In genomic region chr14:61031026-61031425, GRCh38 we compare ENCODE assay signal across 19 cellular contexts. TPM values are rescaled to one million over a fixed set of nuclear protein-coding genes. Genes with fewer than 3 reads are reported as not detected.
DNase-seq lines count a peak whose midpoint lies in the region; ATAC-seq, FAIRE-seq and TF ChIP-seq lines count a peak whose summit lies in the region.
"Had no signal": no experiment of that assay in that cellular context is flagged by ENCODE, and none has a peak within 500 bp of the region (broad histone marks: within the 10 kb centered on the region; RNA-seq: fewer than 3 reads in every experiment).

No MANE protein-coding gene starts in this region.

- H3K4me3 ChIP-seq in OCI-LY7 (ENCODE audit: low read depth, low read length, poor library complexity, severe bottlenecking) (no peak overlapping the region), GM12878 (no peak overlapping the region), body of pancreas (no peak overlapping the region)
- no peak overlapping the region for H3K4me3 ChIP-seq in CD4-positive, alpha-beta memory T cell (ENCODE audit: low read length in 2 of 2)

- H3K79me2 ChIP-seq in OCI-LY7 (ENCODE audit: insufficient read depth, low read depth, low read length) (no peaks in the 10 kb centered on the region), GM12878 (ENCODE audit: control insufficient read depth, insufficient read depth, low read length) (no peaks in the 10 kb centered on the region)

- no TSS peak for BruUV-seq in OCI-LY7 (replicated peaks; lab: Mats Ljungman, UMichigan)
- no TSS peak for BruUV-seq in GM12878 (replicated peaks; lab: Mats Ljungman, UMichigan)

- SMC1A ChIA-PET in GM12878 (lab: Charles Lee; ENCODE audit: uncharacterized antibody, unreplicated experiment): no interaction called here

- peaks cover 0 to 15% of the 10 kb centered on the region in 2 donors for H3K36me3 Mint-ChIP-seq in CD4-positive, alpha-beta memory T cell
- H3K36me3 Mint-ChIP-seq: IgD-negative memory B cell had no signal

- TF ChIP-seq RAD21 in GM12878 (IDR thresholded peaks at IDR 0.05; ENCODE audit: insufficient read depth, low read depth, low read length): no peak

- ATAC-seq in GM12878: no peak
- no peak for ATAC-seq in HG03432 (IDR thresholded peaks at IDR 0.05; ENCODE audit: unreplicated experiment)
- no peak for ATAC-seq in body of pancreas
- ATAC-seq: HepG2 had no signal

- CTCF ChIA-PET in OCI-LY7 (lab: Charles Lee; ENCODE audit: unreplicated experiment) (no interaction called here), GM12878 (lab: Yijun Ruan, JAX) (interaction anchor here (0.6 to 1.5 kb wide), 3 partner anchors 13 to 406 kb away, joined by 3 to 4 read pairs (median 3); no protein-coding TSS in a partner anchor)
- CTCF ChIA-PET in CD4-positive, alpha-beta memory T cell (lab: Charles Lee; ENCODE audit: partially characterized antibody): interaction anchor here (2.9 kb wide), 1 partner anchor 406 kb away, joined by 16 read pairs; no protein-coding TSS in a partner anchor

- no peaks in the 10 kb centered on the region for H3K9me3 Mint-ChIP-seq in CD4-positive, alpha-beta memory T cell
- H3K9me3 Mint-ChIP-seq: CD4-positive, CD25-positive, alpha-beta regulatory T cell; H9; IgD-negative memory B cell had no signal

- no peak for FAIRE-seq in GM12878 (lab: Jason Lieb, UNC)
- FAIRE-seq: D721Med, H1, HepG2 had no signal

- intact Hi-C loops in OCI-LY7 (cut with micrococcal nuclease; ENCODE audit: unreplicated experiment) (no loop called here), GM12878 (cut with micrococcal nuclease; ENCODE audit: unreplicated experiment) (no loop called here), body of pancreas (cut with DNase I) (no loop called here)
- intact Hi-C loops in CD4-positive, alpha-beta memory T cell (cut with micrococcal nuclease): no loop called here

- no peak for TF ChIP-seq EP300 in GM12878 (IDR thresholded peaks at IDR 0.05; ENCODE audit: borderline replicate concordance in 1 of 2, control insufficient read depth in 1 of 2, low read depth in 2 of 2, low read length in 2 of 2)

- peaks cover 0 to 5% (median 4%) of the 10 kb centered on the region in 4 donors for H3K4me1 Mint-ChIP-seq in CD4-positive, alpha-beta memory T cell
- H3K4me1 Mint-ChIP-seq: H9 had no signal

- no peak overlapping the region for H3K27ac Mint-ChIP-seq in CD4-positive, alpha-beta memory T cell
- H3K27ac Mint-ChIP-seq: B cell, H9 had no signal

- H3K4me3 Mint-ChIP-seq in CD4-positive, alpha-beta memory T cell: no peak overlapping the region
- H3K4me3 Mint-ChIP-seq: B cell; CD4-positive, CD25-positive, alpha-beta regulatory T cell; H9; IgD-negative memory B cell had no signal

- RAD21 ChIA-PET in GM12878 (lab: Charles Lee; ENCODE audit: unreplicated experiment): no interaction called here

- no peaks in the 10 kb centered on the region for H3K27me3 Mint-ChIP-seq in CD4-positive, alpha-beta memory T cell
- H3K27me3 Mint-ChIP-seq: B cell; CD4-positive, CD25-positive, alpha-beta regulatory T cell; IgD-negative memory B cell had no signal

- H3K27ac ChIP-seq in OCI-LY7 (ENCODE audit: low read depth, low read length, poor library complexity, severe bottlenecking): no peak overlapping the region
- no peak overlapping the region for H3K27ac ChIP-seq in GM12878 (ENCODE audit: control insufficient read depth, insufficient read depth)
- H3K27ac ChIP-seq in body of pancreas: no peak overlapping the region
- no peak overlapping the region for H3K27ac ChIP-seq in CD4-positive, alpha-beta memory T cell (ENCODE audit: low read depth, low read length)

- H2AFZ ChIP-seq in OCI-LY7 (ENCODE audit: low read length) (peak overlapping the region; percentile 27; the same call in 1 of the 2 replicates), GM12878 (ENCODE audit: control insufficient read depth, low read depth, low read length) (no peak overlapping the region)

- H3K4me1 ChIP-seq in OCI-LY7 (ENCODE audit: insufficient read depth, low read length, poor library complexity, severe bottlenecking) (peaks cover 55% of the 10 kb centered on the region), GM12878 (ENCODE audit: control insufficient read depth, insufficient read depth, low read length) (peaks cover 6% of the 10 kb centered on the region), body of pancreas (no peaks in the 10 kb centered on the region)
- no peaks in the 10 kb centered on the region for H3K4me1 ChIP-seq in CD4-positive, alpha-beta memory T cell (ENCODE audit: insufficient read depth, low read length)
- H3K4me1 ChIP-seq: Caco-2 had no signal

- POLR2A ChIA-PET in OCI-LY7 (lab: Charles Lee): interaction anchor here (0.6 to 1.4 kb wide), 4 partner anchors 13 to 351 kb away, joined by 4 to 5 read pairs (median 4); no protein-coding TSS in a partner anchor
- POLR2A ChIA-PET in GM12878 (lab: Charles Lee): no interaction called here
- POLR2A ChIA-PET in CD4-positive, alpha-beta memory T cell (lab: Charles Lee; ENCODE audit: partially characterized antibody): no interaction called here

- H4K20me1 ChIP-seq in OCI-LY7 (ENCODE audit: insufficient read depth, low read length) (no peaks in the 10 kb centered on the region), GM12878 (ENCODE audit: control insufficient read depth, insufficient read depth) (no peaks in the 10 kb centered on the region)

- TF ChIP-seq POLR2A in GM12878 (IDR thresholded peaks at IDR 0.05; ENCODE audit: low read depth, low read length) (no peak), body of pancreas (IDR thresholded peaks at IDR 0.05) (no peak)

- no peak overlapping the region for H3K9ac ChIP-seq in GM12878 (ENCODE audit: control insufficient read depth, insufficient read depth, low read length)

- H3K9me3 ChIP-seq in OCI-LY7 (ENCODE audit: low read length) (no peaks in the 10 kb centered on the region; the same call in 1 of the 2 replicates), GM12878 (replicated peaks; ENCODE audit: control insufficient read depth, insufficient read depth, low read length) (no peaks in the 10 kb centered on the region), body of pancreas (no peaks in the 10 kb centered on the region)
- no peaks in the 10 kb centered on the region for H3K9me3 ChIP-seq in CD4-positive, alpha-beta memory T cell (ENCODE audit: control insufficient read depth in 1 of 2, low read length in 2 of 2)
- H3K9me3 ChIP-seq: Caco-2 had no signal

- in situ Hi-C loops in GM12878 (cut with MboI): no loop called here

- peak; percentile 48 for DNase-seq in NOMO-1 treated with DMSO at 0.1 percent for 48 hours (lab: John Stamatoyannopoulos, UW; ENCODE audit: unreplicated experiment)
- DNase-seq in NOMO-1 treated with dmso at 0.1 percent for 144 hours (lab: John Stamatoyannopoulos, UW; ENCODE audit: unreplicated experiment): no peak
- DNase-seq in OCI-LY7 (ENCODE audit: low spot score): no peak
- no peak for DNase-seq in GM12878 (ENCODE audit: low read depth, low spot score)
- DNase-seq in renal cortical epithelial cell (ENCODE audit: low read depth): peak; percentile 31
- DNase-seq in body of pancreas: no peak
- DNase-seq in CD4-positive, alpha-beta memory T cell: no peak
- DNase-seq: 8988T; C1 segment of cervical spinal cord; Caco-2; CD4-positive, CD25-positive, alpha-beta regulatory T cell; GDM1; H9 had no signal

- H3K36me3 ChIP-seq in OCI-LY7 (ENCODE audit: insufficient read depth, low read length) (no peaks in the 10 kb centered on the region), GM12878 (ENCODE audit: control insufficient read depth in 2 of 2, insufficient read depth in 2 of 2, low read length in 1 of 2) (no peaks in the 10 kb centered on the region), body of pancreas (replicated peaks in 1 of 2; ENCODE audit: insufficient read depth in 1 of 2, low read depth in 2 of 2) (no peaks in the 10 kb centered on the region)
- H3K36me3 ChIP-seq in CD4-positive, alpha-beta memory T cell (ENCODE audit: insufficient read depth, low read length): no peaks in the 10 kb centered on the region

- peak overlapping the region; percentile 40 for H3K4me2 ChIP-seq in OCI-LY7 (ENCODE audit: low read length)
- no peak overlapping the region for H3K4me2 ChIP-seq in GM12878 (ENCODE audit: control insufficient read depth, insufficient read depth)

- TF ChIP-seq CTCF in OCI-LY7 (conservative IDR thresholded peaks at IDR 0.05; ENCODE audit: low read length) (no peak), GM12878 (IDR thresholded peaks at IDR 0.05 in 2 of 3, conservative IDR thresholded peaks at IDR 0.05 in 1 of 3; ENCODE audit: control insufficient read depth in 2 of 3, extremely low read depth in 1 of 3, insufficient read depth in 1 of 3, low read depth in 3 of 3, low read length in 3 of 3) (no peak), body of pancreas (IDR thresholded peaks at IDR 0.05) (no peak)

- H3K27me3 ChIP-seq in GM12878 (replicated peaks in 1 of 2; ENCODE audit: control insufficient read depth in 2 of 2, insufficient read depth in 2 of 2, low read length in 1 of 2) (no peaks in the 10 kb centered on the region), body of pancreas (no peaks in the 10 kb centered on the region)
- H3K27me3 ChIP-seq in CD4-positive, alpha-beta memory T cell (ENCODE audit: insufficient read depth, low read length): no peaks in the 10 kb centered on the region

- no peaks in the 10 kb centered on the region; the same call in 1 of the 2 replicates for H3K9me2 ChIP-seq in OCI-LY7 (ENCODE audit: insufficient read depth, low read length)

RNA-seq across cellular contexts. Expression of gene SLC38A6, which starts 50.0 kb away (rescaled TPM):
- 12.9 and 16.8 TPM in 2 replicates for total RNA-seq in OCI-LY7 (2014; rRNA removed; shearing (Covaris generic))
- total RNA-seq in OCI-LY7 (2022) (11.0 and 15.8 TPM in 2 replicates), GM12878 (2014; rRNA removed) (4.3 and 5.1 TPM in 2 replicates), GM12878 (2014; rRNA removed; fragmentation: Illumina TruSeq; extraction: Trizol) (5.0 and 5.5 TPM in 2 replicates), GM12878 (2021) (3.6 and 4.5 TPM in 2 replicates), renal cortical epithelial cell (25.9 and 34.7 TPM in 2 replicates), body of pancreas (1 to 10 TPM; 5.9 to 9.3 TPM)
- total RNA-seq in GM12878 (2013; cell fraction: nucleolus; rRNA removed): 72.2 and 76.0 TPM in 2 replicates
- polyA plus RNA-seq in GM12878 (2011; ENCODE audit: low read depth): 1.6 TPM
- polyA plus RNA-seq in GM12878 (2011; rRNA removed) (7.0 and 12.4 TPM in 2 replicates), GM12878 (2014; fragmentation: Illumina TruSeq; extraction: Trizol) (2.6 and 4.5 TPM in 2 replicates), GM12878 (2014; fragmentation: Nextera tagmentation; extraction: Ambion mirVana) (1 to 10 TPM; 2.9 TPM), GM12878 (2014; rRNA removed) (2.0 and 4.2 TPM in 2 replicates), GM12878 (2016; fragmentation: Nextera tagmentation; extraction: Ambion mirVana) (1 to 10 TPM; 3.7 to 4.9 TPM)
- polyA plus RNA-seq in GM12878 (2011; cell fraction: cytosol; rRNA removed): 2.1 and 2.4 TPM in 2 replicates
- 9.0 and 11.6 TPM in 2 replicates for polyA plus RNA-seq in GM12878 (2011; cell fraction: nucleus; rRNA removed)
- 2.7 and 2.8 TPM in 2 replicates for polyA plus RNA-seq in GM12878 (2012)
- polyA minus RNA-seq in GM12878 (2011; rRNA and poly(A)+ RNA removed): 6.4 and 7.9 TPM in 2 replicates
- 1.9 TPM in 1 of 2 replicates, not detected in the other for polyA minus RNA-seq in GM12878 (2011; cell fraction: cytosol; rRNA and poly(A)+ RNA removed)
- polyA minus RNA-seq in GM12878 (2011; cell fraction: nucleus; rRNA and poly(A)+ RNA removed): 15.6 and 24.6 TPM in 2 replicates
- total RNA-seq in CD4-positive, alpha-beta memory T cell: 10 to 100 TPM; 19.9 to 21.3 TPM
- polyA plus RNA-seq in CD4-positive, alpha-beta memory T cell: 1 to 10 TPM; 8.5 to 8.7 TPM

RNA-seq across cellular contexts. Expression of gene TRMT5, which starts 50.1 kb away (rescaled TPM):
- 7.0 and 17.6 TPM in 2 replicates for total RNA-seq in OCI-LY7 (2014; rRNA removed; shearing (Covaris generic))
- total RNA-seq in OCI-LY7 (2022): 12.8 and 14.5 TPM in 2 replicates
- 19.3 and 21.6 TPM in 2 replicates for total RNA-seq in GM12878 (2013; cell fraction: nucleolus; rRNA removed)
- 6.9 and 7.0 TPM in 2 replicates for total RNA-seq in GM12878 (2014; rRNA removed)
- 8.9 and 9.9 TPM in 2 replicates for total RNA-seq in GM12878 (2014; rRNA removed; fragmentation: Illumina TruSeq; extraction: Trizol)
- 12.7 and 13.6 TPM in 2 replicates for total RNA-seq in GM12878 (2021)
- 3.3 TPM for polyA plus RNA-seq in GM12878 (2011; ENCODE audit: low read depth)
- 7.7 and 9.8 TPM in 2 replicates for polyA plus RNA-seq in GM12878 (2011; rRNA removed)
- 2.9 and 3.2 TPM in 2 replicates for polyA plus RNA-seq in GM12878 (2011; cell fraction: cytosol; rRNA removed)
- polyA plus RNA-seq in GM12878 (2011; cell fraction: nucleus; rRNA removed): 5.7 and 6.3 TPM in 2 replicates
- polyA plus RNA-seq in GM12878 (2012): 5.5 and 5.8 TPM in 2 replicates
- 11.9 and 13.9 TPM in 2 replicates for polyA plus RNA-seq in GM12878 (2014; fragmentation: Illumina TruSeq; extraction: Trizol)
- polyA plus RNA-seq in GM12878 (2014; fragmentation: Nextera tagmentation; extraction: Ambion mirVana): 10 to 100 TPM in 1 of 2 experiments, 1 to 10 TPM in 1; 6.6 to 13.1 TPM
- polyA plus RNA-seq in GM12878 (2014; rRNA removed): 7.7 TPM in 2 replicates
- 10 to 100 TPM in 1 of 2 experiments, 1 to 10 TPM in 1; 9.8 to 10.3 TPM for polyA plus RNA-seq in GM12878 (2016; fragmentation: Nextera tagmentation; extraction: Ambion mirVana)
- polyA minus RNA-seq in GM12878 (2011; rRNA and poly(A)+ RNA removed): 4.5 and 6.0 TPM in 2 replicates
- 1.8 and 2.8 TPM in 2 replicates for polyA minus RNA-seq in GM12878 (2011; cell fraction: cytosol; rRNA and poly(A)+ RNA removed)
- 8.7 and 12.2 TPM in 2 replicates for polyA minus RNA-seq in GM12878 (2011; cell fraction: nucleus; rRNA and poly(A)+ RNA removed)
- 11.6 and 28.5 TPM in 2 replicates for total RNA-seq in renal cortical epithelial cell
- 10 to 100 TPM in 1 of 2 donors, 1 to 10 TPM in 1; 7.8 to 13.8 TPM for total RNA-seq in body of pancreas
- 10 to 100 TPM in 1 of 2 experiments, 1 to 10 TPM in 1; 8.5 to 11.8 TPM for total RNA-seq in CD4-positive, alpha-beta memory T cell
- polyA plus RNA-seq in CD4-positive, alpha-beta memory T cell: 1 to 10 TPM; 4.3 to 7.0 TPM

Comparison
In these comparisons a context has a peak if more than half of its experiments do, and no peak if none do; other contexts are left out.
1. DNase-seq: peak in NOMO-1 treated with DMSO at 0.1 percent for 48 hours (single experiment) and renal cortical epithelial cell (single experiment); none in NOMO-1 treated with dmso at 0.1 percent for 144 hours (single experiment), OCI-LY7 (single experiment), GM12878 (single experiment), body of pancreas (0 of 4) and CD4-positive, alpha-beta memory T cell (0 of 5).